In genomic region chr6:42441059-42441471, GRCh38 we compare ENCODE assay signal across 1 cellular context.
TF ChIP-seq lines count a peak whose summit lies in the region.

No MANE protein-coding gene starts in this region.

TF ChIP-seq in A549, 52 proteins besides CTCF, POLR2A, EP300 and RAD21 (continued from another document):
- no peak for TF ChIP-seq KDM1A (IDR thresholded peaks at IDR 0.05; ENCODE audit: low read depth)
- TF ChIP-seq ZC3H11A (IDR thresholded peaks at IDR 0.05) = no peak
